Comparison of ENCODE assay signal across 10 cellular contexts in the genomic region with DNA sequence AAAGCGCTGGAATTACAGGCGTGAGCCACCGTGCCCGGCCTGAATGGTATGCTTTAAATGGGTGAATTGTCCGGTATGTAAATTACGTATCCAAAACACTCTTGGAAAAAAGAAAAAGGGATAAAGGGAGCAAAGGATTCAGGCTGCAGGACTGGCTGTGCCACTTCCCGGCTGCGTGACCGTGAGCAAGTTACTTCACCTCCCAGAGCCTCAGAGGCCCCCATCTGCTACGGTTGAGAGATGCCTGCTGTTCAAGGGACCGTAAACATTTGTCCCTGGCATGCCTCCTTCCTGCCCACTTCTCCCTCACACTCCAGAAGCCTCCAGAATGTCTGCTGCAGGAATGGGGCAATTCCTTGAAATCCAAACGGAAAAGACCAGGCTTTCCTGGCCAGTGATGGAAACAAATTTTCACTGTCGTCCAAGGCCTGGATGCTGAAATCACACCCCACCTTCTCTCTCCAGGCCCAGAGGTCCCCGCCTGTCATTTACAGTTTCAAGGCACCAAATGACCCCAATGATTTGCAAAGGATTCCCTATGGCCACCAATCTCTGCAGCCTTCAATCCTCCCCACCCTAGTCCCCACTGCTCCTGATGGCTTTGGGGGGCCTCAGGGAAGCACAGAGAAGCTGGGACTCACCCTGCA. TPM values are rescaled to one million over a fixed set of nuclear protein-coding genes. Genes with fewer than 3 reads are reported as not detected.
A peak's percentile ranks its signal among the peaks of the same experiment; 100 is the strongest.
DNase-seq lines count a peak whose midpoint lies in the region; ATAC-seq and TF ChIP-seq lines count a peak whose summit lies in the region.
"Had no signal": no experiment of that assay in that cellular context is flagged by ENCODE, and none has a peak within 500 bp of the region (broad histone marks: within the 10 kb centered on the region; RNA-seq: fewer than 3 reads in every experiment).

No MANE protein-coding gene starts in this region.

- no peak overlapping the region for H2BK20ac ChIP-seq in IMR-90 (ENCODE audit: low read depth, low read length)

- peaks cover 33% of the 10 kb centered on the region for H3K4me1 Mint-ChIP-seq in stimulated activated memory B cell treated with anti-CD40 and anti-IgM and Interleukin-4, amounts not matched to agents 10 μg/mL and 1 μg/mL and 100 μg/mL, for 72 hours

- H3K9me1 ChIP-seq in IMR-90 (ENCODE audit: insufficient read depth, low read length) = peaks cover 3% of the 10 kb centered on the region

- POLR2A ChIA-PET in IMR-90 (lab: Charles Lee; ENCODE audit: unreplicated experiment) = no interaction called here

- intact Hi-C loops in IMR-90 (cut with micrococcal nuclease) (no loop called here), cardiac septum (cut with DNase I) (no loop called here)

- H4K5ac ChIP-seq in IMR-90 (ENCODE audit: low read depth, low read length) = no peak overlapping the region

- no peak overlapping the region for H3K4me2 ChIP-seq in IMR-90 (ENCODE audit: low read depth, low read length)

- H2BK5ac ChIP-seq in IMR-90 (ENCODE audit: low read depth, low read length, poor library complexity, severe bottlenecking) = no peak overlapping the region

- no peak overlapping the region for H2BK120ac ChIP-seq in IMR-90 (ENCODE audit: low read depth, low read length)

- H3K27ac ChIP-seq in IMR-90 (ENCODE audit: insufficient read depth, low read length) = no peak overlapping the region

- H3K4me3 Mint-ChIP-seq in stimulated activated memory B cell treated with anti-CD40 and anti-IgM and Interleukin-4, amounts not matched to agents 10 μg/mL and 1 μg/mL and 100 μg/mL, for 72 hours = no peak overlapping the region

- H3K14ac ChIP-seq in IMR-90 (replicated peaks; ENCODE audit: low read depth, low read length) = no peak overlapping the region

- H2AK9ac ChIP-seq in IMR-90 (replicated peaks; ENCODE audit: low read depth, low read length, poor library complexity) = no peak overlapping the region

- no peaks in the 10 kb centered on the region for H3K9me3 ChIP-seq in IMR-90 (ENCODE audit: control insufficient read depth, insufficient read depth, low read length)

- H2BK15ac ChIP-seq in IMR-90 (ENCODE audit: low read depth, low read length) = no peak overlapping the region; the same call in 2 of the 3 replicates

- CTCF ChIA-PET in IMR-90 (lab: Yijun Ruan, JAX) = interaction anchor here (0.6 kb wide), 1 partner anchor 508 kb away, joined by 3 read pairs; no protein-coding TSS in a partner anchor

- no peaks in the 10 kb centered on the region for H3K9me3 Mint-ChIP-seq in stimulated activated memory B cell treated with anti-CD40 and anti-IgM and Interleukin-4, amounts not matched to agents 10 μg/mL and 1 μg/mL and 100 μg/mL, for 72 hours

- TF ChIP-seq RAD21 in IMR-90 (IDR thresholded peaks at IDR 0.05; ENCODE audit: low read length) = no peak

- H4K91ac ChIP-seq in IMR-90 (ENCODE audit: insufficient read depth, low read depth, low read length) = peak overlapping the region; percentile 9; the same call in 1 of the 2 replicates

- H3K79me1 ChIP-seq in IMR-90 (ENCODE audit: low read depth in 1 of 2, low read length in 2 of 2) = no peaks in the 10 kb centered on the region

- no peak overlapping the region for H3K56ac ChIP-seq in IMR-90 (ENCODE audit: extremely low read depth, insufficient read depth, low read length)

- DNase-seq in IMR-90 (no peak), SW480 (ENCODE audit: low spot score) (peak; percentile 43), kidney tubule cell (ENCODE audit: low spot score) (peak; percentile 98), cardiac septum (ENCODE audit: low spot score) (no peak), NAMALWA (ENCODE audit: low spot score) (no peak)
- DNase-seq in activated CD4-positive, CD25-positive, alpha-beta regulatory T cell treated with anti-CD3 and anti-CD28 coated beads, Interleukin-2, amount 50 U/mL, for 72 hours = no peak
- DNase-seq: activated CD4-positive, alpha-beta T cell treated with anti-CD3 and anti-CD28 coated beads, Interleukin-2, amount 50 U/mL, for 48 hours; OCI-M1; right cardiac atrium had no signal

- TF ChIP-seq POLR2A in IMR-90 (IDR thresholded peaks at IDR 0.05; ENCODE audit: low read depth, low read length) = no peak

- H3K23ac ChIP-seq in IMR-90 (ENCODE audit: low read depth, low read length) = no peak overlapping the region

- H2AK5ac ChIP-seq in IMR-90 (ENCODE audit: low read depth, low read length) = no peak overlapping the region

- no peak overlapping the region for H3K4me3 ChIP-seq in IMR-90 (ENCODE audit: insufficient read depth, low read depth, low read length)

- no peak overlapping the region for H4K8ac ChIP-seq in IMR-90 (ENCODE audit: low read depth in 2 of 2, low read length in 2 of 2)

- no peaks in the 10 kb centered on the region for H3K27me3 Mint-ChIP-seq in stimulated activated memory B cell treated with anti-CD40 and anti-IgM and Interleukin-4, amounts not matched to agents 10 μg/mL and 1 μg/mL and 100 μg/mL, for 72 hours

- no peak overlapping the region for H3K9ac ChIP-seq in IMR-90 (ENCODE audit: low read depth, low read length)

- no peak overlapping the region for H3K4ac ChIP-seq in IMR-90 (ENCODE audit: low read depth, low read length)

- H3K18ac ChIP-seq in IMR-90 (ENCODE audit: low read depth, low read length) = no peak overlapping the region

- in situ Hi-C loops in IMR-90 (cut with MboI; ENCODE audit: low sequenced_read_pairs) = no loop called here

- H3K4me1 ChIP-seq in IMR-90 (ENCODE audit: control insufficient read depth, insufficient read depth, low read length) = peaks cover 11% of the 10 kb centered on the region; the same call in 1 of the 2 replicates

- no CpG with 5 or more reads among the region's 14 CpGs for WGBS in IMR-90 (ENCODE audit: extremely low coverage in 2 of 2, insufficient read length in 1 of 2), 2 experiments

- no TSS peak for BruUV-seq in IMR-90 (replicated peaks; lab: Mats Ljungman, UMichigan)

- no peak for TF ChIP-seq CTCF in IMR-90 (conservative IDR thresholded peaks at IDR 0.05; ENCODE audit: low read depth, low read length)

- H2AFZ ChIP-seq in IMR-90 (replicated peaks; ENCODE audit: low read length, poor library complexity) = peak overlapping the region; percentile 4

- dilution Hi-C loops in IMR-90 (cut with HindIII; ENCODE audit: low sequenced_read_pairs, unreplicated experiment) = no loop called here

- no peaks in the 10 kb centered on the region for H4K20me1 ChIP-seq in IMR-90 (ENCODE audit: insufficient read depth, low read length)

- H3K27me3 ChIP-seq in IMR-90 (ENCODE audit: control insufficient read depth, insufficient read depth, low read length) = no peaks in the 10 kb centered on the region

- H3K36me3 Mint-ChIP-seq in stimulated activated memory B cell treated with anti-CD40 and anti-IgM and Interleukin-4, amounts not matched to agents 10 μg/mL and 1 μg/mL and 100 μg/mL, for 72 hours = no peaks in the 10 kb centered on the region

- H3K27ac Mint-ChIP-seq in stimulated activated memory B cell treated with anti-CD40 and anti-IgM and Interleukin-4, amounts not matched to agents 10 μg/mL and 1 μg/mL and 100 μg/mL, for 72 hours = peak overlapping the region; percentile 33

- H3K36me3 ChIP-seq in IMR-90 (ENCODE audit: control insufficient read depth, insufficient read depth, low read length) = no peaks in the 10 kb centered on the region

- ATAC-seq in IMR-90 (ENCODE audit: low read depth) = no peak
- no peak for ATAC-seq in stimulated activated memory B cell treated with anti-CD40 and anti-IgM and Interleukin-4, amounts not matched to agents 10 μg/mL and 1 μg/mL and 100 μg/mL, for 72 hours
- ATAC-seq: right cardiac atrium had no signal

TF ChIP-seq in IMR-90, 13 proteins besides CTCF, POLR2A, EP300 and RAD21:
- no peak for TF ChIP-seq RCOR1 (IDR thresholded peaks at IDR 0.05; ENCODE audit: insufficient replicate concordance, low read length)
- no peak for TF ChIP-seq CHD1 (IDR thresholded peaks at IDR 0.05; ENCODE audit: low read depth, low read length)
- TF ChIP-seq BHLHE40 (IDR thresholded peaks at IDR 0.05; ENCODE audit: low read depth, low read length) = no peak
- TF ChIP-seq MAZ (IDR thresholded peaks at IDR 0.05; ENCODE audit: borderline replicate concordance, low read depth, low read length) = no peak
TF ChIP-seq in IMR-90: peak in this region for 0.

RNA-seq across cellular contexts. Expression of a gene that starts 22.9 kb away (rescaled TPM):
- total RNA-seq in IMR-90 (2012; rRNA removed) (96.9 and 113 TPM in 2 replicates), cardiac septum (40.5 TPM)
- 203 and 206 TPM in 2 replicates for polyA plus RNA-seq in IMR-90 (2012; rRNA removed)
- polyA plus RNA-seq in IMR-90 (2012; cell fraction: cytosol; rRNA removed) = 126 and 616 TPM in 2 replicates
- 97.8 and 160 TPM in 2 replicates for polyA plus RNA-seq in IMR-90 (2012; cell fraction: nucleus; rRNA removed; ENCODE audit: low replicate concordance)

RNA-seq across cellular contexts. Expression of a gene that starts 58.7 kb away (rescaled TPM):
- total RNA-seq in IMR-90 (2012; rRNA removed) (8.6 and 10.0 TPM in 2 replicates), cardiac septum (31.2 TPM)
- 11.8 and 13.0 TPM in 2 replicates for polyA plus RNA-seq in IMR-90 (2012; rRNA removed)
- 9.3 and 14.5 TPM in 2 replicates for polyA plus RNA-seq in IMR-90 (2012; cell fraction: cytosol; rRNA removed)
- 7.9 and 13.2 TPM in 2 replicates for polyA plus RNA-seq in IMR-90 (2012; cell fraction: nucleus; rRNA removed; ENCODE audit: low replicate concordance)

Comparison
In these comparisons a context has a peak if more than half of its experiments do, and no peak if none do; other contexts are left out.
1. DNase-seq: peak in SW480 (single experiment) and kidney tubule cell (single experiment); none in IMR-90 (single experiment), cardiac septum (single experiment), activated CD4-positive, CD25-positive, alpha-beta regulatory T cell treated with anti-CD3 and anti-CD28 coated beads, Interleukin-2, amount 50 U/mL, for 72 hours (single experiment) and NAMALWA (single experiment).